In the genomic region with DNA sequence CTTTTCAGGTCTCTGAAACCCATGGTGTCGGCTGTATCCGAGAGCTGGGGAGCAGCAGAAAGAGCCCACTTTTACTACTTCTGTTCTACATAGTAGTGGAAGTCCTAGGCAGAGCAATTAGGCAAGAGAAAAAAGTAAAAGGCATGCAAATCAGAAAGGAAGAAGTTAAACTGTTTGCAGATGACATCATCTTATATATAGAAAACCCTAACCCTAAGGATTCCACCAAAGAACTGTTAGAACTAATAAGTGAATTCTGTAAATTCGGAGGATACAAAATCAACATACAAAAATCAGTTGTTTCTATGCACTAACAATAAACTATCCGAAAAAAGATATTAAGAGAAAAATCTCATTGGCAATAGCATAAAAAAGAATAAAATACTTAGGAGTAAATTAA, we compare ENCODE assay signal across 9 cellular contexts.
"Had no signal": no experiment of that assay in that cellular context is flagged by ENCODE, and none has a peak within 500 bp of the region (broad histone marks: within the 10 kb centered on the region; RNA-seq: fewer than 3 reads in every experiment).

No MANE protein-coding gene starts in this region.

- H3K4me2 ChIP-seq: KMS-11 had no signal

- H3K9me3 ChIP-seq: HAP-1 had no signal

- H2AFZ ChIP-seq: GM23248 had no signal

- H3K27ac Mint-ChIP-seq: IgD-negative memory B cell had no signal

- H3K4me1 Mint-ChIP-seq: IgD-negative memory B cell had no signal

- H3K4me3 Mint-ChIP-seq: IgD-negative memory B cell had no signal

- ATAC-seq: HCT116 had no signal

- H3K9ac ChIP-seq: GM23248, KMS-11 had no signal

- FAIRE-seq: H1, H54, HTR-8/SVneo had no signal

- H3K27me3 Mint-ChIP-seq: IgD-negative memory B cell had no signal

- H3K27ac ChIP-seq: GM23248, KMS-11 had no signal

- H3K4me3 ChIP-seq: GM23248, HAP-1 had no signal

- H3K9me3 Mint-ChIP-seq: IgD-negative memory B cell had no signal

- DNase-seq: GM23248, KBM-7 had no signal
